8 cellular contexts compared by ENCODE assay signal in the genomic region with DNA sequence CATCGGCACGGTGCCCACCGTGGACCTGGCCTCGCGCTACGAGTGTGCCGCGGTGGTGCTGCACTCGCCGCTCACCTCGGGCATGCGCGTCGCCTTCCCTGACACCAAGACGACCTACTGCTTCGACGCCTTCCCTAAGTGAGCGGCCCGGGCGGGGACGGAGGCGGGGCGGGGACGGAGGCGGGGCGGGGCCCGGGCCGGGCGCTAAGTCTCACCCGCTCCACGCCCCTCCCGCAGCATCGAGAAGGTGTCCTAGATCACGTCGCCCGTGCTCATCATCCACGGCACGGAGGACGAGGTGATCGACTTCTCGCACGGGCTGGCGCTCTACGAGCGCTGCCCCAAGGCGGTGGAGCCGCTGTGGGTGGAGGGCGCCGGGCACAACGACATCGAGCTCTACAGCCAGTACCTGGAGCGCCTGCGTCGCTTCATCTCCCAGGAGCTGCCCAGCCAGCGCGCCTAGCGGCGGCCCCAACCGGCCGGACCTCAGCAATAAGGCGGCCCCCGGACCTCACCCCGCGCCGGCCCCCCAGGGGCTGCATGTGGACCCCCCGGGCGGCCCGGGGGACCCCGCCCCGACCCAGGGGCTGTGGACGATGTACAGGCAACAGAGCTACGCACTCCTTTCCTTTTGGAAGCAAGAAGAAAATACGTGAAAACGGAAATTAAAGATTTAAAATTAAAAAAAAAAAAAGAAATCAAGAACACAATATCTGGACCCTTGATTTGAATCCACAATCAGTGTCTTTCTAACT.
DNase-seq lines count a peak whose midpoint lies in the region; ATAC-seq and TF ChIP-seq lines count a peak whose summit lies in the region.
"Not testable (repeated sequence)": the region's sequence is repeated elsewhere in the genome, so short reads cannot be mapped to it uniquely, and the experiment has no call there.

No MANE protein-coding gene starts in this region.

- not testable (repeated sequence) for H2BK120ac ChIP-seq in mesenchymal stem cell (ENCODE audit: low read depth, low read length)

- not testable (repeated sequence) for H3K9me3 Mint-ChIP-seq in activated B cell treated with CpG ODN at 0.5 μM for 24 hours, endodermal cell

- H3K4me1 ChIP-seq in endodermal cell (ENCODE audit: control insufficient read depth, insufficient read depth, low read length); mesenchymal stem cell (ENCODE audit: control insufficient read depth, insufficient read depth, low read depth, low read length); suprapubic skin: not testable (repeated sequence)

- ATAC-seq in activated B cell treated with CpG ODN at 0.5 μM for 24 hours (ENCODE audit: low read depth), result peak; percentile 95

- POLR2A ChIA-PET in activated B cell treated with CpG ODN at 0.5 μM for 24 hours (lab: Charles Lee), result not testable (repeated sequence)

- not testable (repeated sequence) for H3K4me1 Mint-ChIP-seq in activated B cell treated with CpG ODN at 0.5 μM for 24 hours, endodermal cell

- H3K4me3 Mint-ChIP-seq in activated B cell treated with CpG ODN at 0.5 μM for 24 hours (peak overlapping the region; percentile 70), endodermal cell (peak overlapping the region; percentile 59)

- not testable (repeated sequence) for H3K18ac ChIP-seq in mesenchymal stem cell (ENCODE audit: low read depth in 1 of 2, low read length in 2 of 2)

- H2AK5ac ChIP-seq in mesenchymal stem cell (ENCODE audit: low read length, severe bottlenecking), result not testable (repeated sequence)

- H3K27me3 ChIP-seq in GM06990 (replicated peaks; ENCODE audit: control insufficient read depth, insufficient read depth, low read length), result not testable (repeated sequence)
- H3K27me3 ChIP-seq in endodermal cell (ENCODE audit: control insufficient read depth, insufficient read depth, low read length, poor library complexity, severe bottlenecking), result peaks cover 25% of the 10 kb centered on the region
- peaks cover 3 to 20% of the 10 kb centered on the region in 2 experiments for H3K27me3 ChIP-seq in mesenchymal stem cell (ENCODE audit: control insufficient read depth in 1 of 2, insufficient read depth in 1 of 2, low read length in 2 of 2)
- peaks cover 32% of the 10 kb centered on the region for H3K27me3 ChIP-seq in suprapubic skin

- H4K91ac ChIP-seq in mesenchymal stem cell (ENCODE audit: low read length), result not testable (repeated sequence)

- H3K14ac ChIP-seq in mesenchymal stem cell (ENCODE audit: low read length in 2 of 2), result not testable (repeated sequence)

- not testable (repeated sequence) for H3K36me3 ChIP-seq in GM06990 (ENCODE audit: control insufficient read depth, insufficient read depth, low read length); endodermal cell (ENCODE audit: control insufficient read depth, insufficient read depth, low read length); mesenchymal stem cell (ENCODE audit: control insufficient read depth in 1 of 2, insufficient read depth in 2 of 2, low read depth in 1 of 2, low read length in 2 of 2); suprapubic skin

- not testable (repeated sequence) for H2BK12ac ChIP-seq in mesenchymal stem cell (ENCODE audit: low read length in 2 of 2)

- H3K9me3 ChIP-seq in endodermal cell (ENCODE audit: control insufficient read depth, low read length); mesenchymal stem cell (ENCODE audit: control insufficient read depth, low read length); suprapubic skin: not testable (repeated sequence)

- not testable (repeated sequence) for H3K27ac ChIP-seq in endodermal cell (ENCODE audit: low read depth, low read length); mesenchymal stem cell (ENCODE audit: low read length, poor library complexity, severe bottlenecking); suprapubic skin

- not testable (repeated sequence) for H3K9ac ChIP-seq in endodermal cell (ENCODE audit: extremely low read depth, low read length, poor library complexity, severe bottlenecking); mesenchymal stem cell (ENCODE audit: low read length)

- TF ChIP-seq CTCF in GM06990 (IDR thresholded peaks at IDR 0.05; ENCODE audit: insufficient read depth, low read length, poor library complexity, severe bottlenecking); activated B cell treated with CpG ODN at 0.5 μM for 24 hours (IDR thresholded peaks at IDR 0.05); suprapubic skin (IDR thresholded peaks at IDR 0.05): not testable (repeated sequence)
- peak; percentile 40 for TF ChIP-seq CTCF in endodermal cell (conservative IDR thresholded peaks at IDR 0.05)

- WGBS in endodermal cell (ENCODE audit: insufficient coverage in 1 of 2, insufficient read length in 1 of 2), 2 experiments, result 0 to 1% methylated on average over 2 to 41 of the region's 74 CpGs
- 2% methylated on average over 21 of the region's 74 CpGs for WGBS in mesenchymal stem cell
- 2% methylated on average over 9 of the region's 74 CpGs for WGBS in suprapubic skin

- not testable (repeated sequence) for H3K4me2 ChIP-seq in mesenchymal stem cell (ENCODE audit: low read length, poor library complexity, severe bottlenecking)

- not testable (repeated sequence) for H3K4me3 ChIP-seq in GM06990 (replicated peaks; ENCODE audit: low read depth, low read length); endodermal cell (ENCODE audit: low read length); mesenchymal stem cell (ENCODE audit: insufficient read depth in 1 of 2, low read depth in 1 of 2, low read length in 2 of 2)
- peak overlapping the region; percentile 18 for H3K4me3 ChIP-seq in suprapubic skin

- not testable (repeated sequence) for H2AFZ ChIP-seq in mesenchymal stem cell (ENCODE audit: low read depth, low read length)

- H3K79me1 ChIP-seq in mesenchymal stem cell (replicated peaks; ENCODE audit: low read length, poor library complexity, severe bottlenecking), result not testable (repeated sequence)

- not testable (repeated sequence) for H2BK5ac ChIP-seq in mesenchymal stem cell (ENCODE audit: low read depth, low read length, poor library complexity, severe bottlenecking)

- H2BK15ac ChIP-seq in mesenchymal stem cell (ENCODE audit: low read depth, poor library complexity, severe bottlenecking), result not testable (repeated sequence)

- intact Hi-C loops in activated B cell treated with CpG ODN at 0.5 μM for 24 hours (cut with micrococcal nuclease), result loop anchor here (10.0 kb wide), 3 partner anchors 199 to 849 kb away; no protein-coding TSS in a partner anchor

- not testable (repeated sequence) for H3K4ac ChIP-seq in mesenchymal stem cell (ENCODE audit: low read depth in 1 of 2, low read length in 2 of 2)

- not testable (repeated sequence) for H4K8ac ChIP-seq in mesenchymal stem cell (ENCODE audit: low read length)

- not testable (repeated sequence) for TF ChIP-seq EP300 in suprapubic skin (IDR thresholded peaks at IDR 0.05)

- not testable (repeated sequence) for H3K27ac Mint-ChIP-seq in activated B cell treated with CpG ODN at 0.5 μM for 24 hours, endodermal cell

- CTCF ChIA-PET in activated B cell treated with CpG ODN at 0.5 μM for 24 hours (lab: Charles Lee), result not testable (repeated sequence)

- not testable (repeated sequence) for H3K36me3 Mint-ChIP-seq in activated B cell treated with CpG ODN at 0.5 μM for 24 hours (ENCODE audit: low read depth); endodermal cell (ENCODE audit: low read depth)

- not testable (repeated sequence) for TF ChIP-seq POLR2A in suprapubic skin (IDR thresholded peaks at IDR 0.05)

- DNase-seq in GM06990 (ENCODE audit: extremely low read depth, insufficient read length) (peak; percentile 37), NCI-H460 (ENCODE audit: extremely low read depth, low read depth) (peak; percentile 33), activated B cell treated with CpG ODN at 0.5 μM for 24 hours (peak; percentile 50), endodermal cell (peak; percentile 91), mesenchymal stem cell (peak; percentile 10)
- peak; percentile 72 for DNase-seq in activated effector memory CD4-positive, alpha-beta T cell treated with anti-CD3 and anti-CD28 coated beads, Interleukin-2, amount 50 U/mL, for 16 hours
- DNase-seq in stimulated activated CD4-positive, alpha-beta T cell treated with anti-CD3 and anti-CD28 coated beads, Interleukin-12 subunit alpha, Interleukin-12 subunit beta, amount 100 ng/mL, for 48 hours (ENCODE audit: low read depth in 2 of 3, low spot score in 1 of 3), result peak in 2 of 3 donors; percentile 26 to 41
- DNase-seq in suprapubic skin (ENCODE audit: low spot score in 2 of 2), result not testable (repeated sequence)

- not testable (repeated sequence) for H3K27me3 Mint-ChIP-seq in activated B cell treated with CpG ODN at 0.5 μM for 24 hours
- peaks cover 36% of the 10 kb centered on the region for H3K27me3 Mint-ChIP-seq in endodermal cell (ENCODE audit: insufficient read depth)

- H3K23ac ChIP-seq in mesenchymal stem cell (ENCODE audit: low read length in 2 of 2), result not testable (repeated sequence)
